11 cellular contexts compared by ENCODE assay signal in genomic region chr3:124846189-124846588, GRCh38. TPM values are rescaled to one million over a fixed set of nuclear protein-coding genes. Genes with fewer than 3 reads are reported as not detected.
DNase-seq lines count a peak whose midpoint lies in the region; ATAC-seq and TF ChIP-seq lines count a peak whose summit lies in the region.
"Had no signal": no experiment of that assay in that cellular context is flagged by ENCODE, and none has a peak within 500 bp of the region (broad histone marks: within the 10 kb centered on the region; RNA-seq: fewer than 3 reads in every experiment).

No MANE protein-coding gene starts in this region.

- DNase-seq in HCT116 (ENCODE audit: low read depth, low spot score) (no peak), mammary epithelial cell (peak; percentile 53), right atrium auricular region (ENCODE audit: low spot score) (peak; percentile 80), stromal cell of bone marrow (ENCODE audit: low read depth) (peak; percentile 81), anterior cingulate cortex (lab: John Stamatoyannopoulos, UW) (no peak), NCI-H2081 (lab: John Stamatoyannopoulos, UW) (no peak)
- DNase-seq in stimulated activated CD4-positive, alpha-beta T cell treated with anti-CD3 and anti-CD28 coated beads, Interleukin-12 subunit alpha, Interleukin-12 subunit beta, amount 100 ng/mL, for 4 hours, result no peak
- no peak for DNase-seq in activated CD4-positive, alpha-beta T cell treated with anti-CD3 and anti-CD28 coated beads for 36 hours
- DNase-seq: activated CD4-positive, alpha-beta memory T cell treated with anti-CD3 and anti-CD28 coated beads for 36 hours; NCI-H2081 treated with DMSO at 0.1 percent for 48 hours had no signal

- H3K4me1 ChIP-seq in HCT116 (ENCODE audit: control insufficient read depth in 1 of 2, insufficient read depth in 2 of 2, low read length in 2 of 2) (peaks cover 8 to 14% of the 10 kb centered on the region in 2 experiments; a peak in 3 of 4 replicates), mammary epithelial cell (ENCODE audit: insufficient read depth, low read length) (peaks cover 42% of the 10 kb centered on the region), right atrium auricular region (peaks cover 0 to 41% of the 10 kb centered on the region in 2 donors)

- CTCF ChIA-PET in HCT116 (lab: Charles Lee), result interaction anchor here (1.7 kb wide), 1 partner anchor 16 kb away, joined by 3 read pairs; no protein-coding TSS in a partner anchor
- CTCF ChIA-PET in mammary epithelial cell (lab: Charles Lee; ENCODE audit: low non-redundant PET), result no interaction called here
- CTCF ChIA-PET in activated CD4-positive, alpha-beta T cell treated with anti-CD3 and anti-CD28 coated beads for 36 hours (lab: Charles Lee), result interaction anchor here (0.7 to 0.8 kb wide), 2 partner anchors 14 to 149 kb away, joined by 3 to 5 read pairs; no protein-coding TSS in a partner anchor

- peaks cover 0 to 16% of the 10 kb centered on the region in 2 experiments; a peak in 2 of 4 replicates for H3K36me3 ChIP-seq in HCT116 (ENCODE audit: control insufficient read depth in 1 of 2, insufficient read depth in 2 of 2, low read length in 2 of 2)
- peaks cover 16% of the 10 kb centered on the region for H3K36me3 ChIP-seq in mammary epithelial cell (ENCODE audit: insufficient read depth, low read length)
- H3K36me3 ChIP-seq in right atrium auricular region, result peaks cover 35% of the 10 kb centered on the region
- H3K36me3 ChIP-seq: neutrophil had no signal

- dilution Hi-C loops in mammary epithelial cell (cut with HindIII; ENCODE audit: low sequenced_read_pairs), result no loop called here

- no peaks in the 10 kb centered on the region for H3K9me2 ChIP-seq in HCT116 (ENCODE audit: insufficient read depth)

- RAD21 ChIA-PET in HCT116 (lab: Charles Lee; ENCODE audit: low non-redundant PET in 1 of 2, low total read pairs in 2 of 2, uncharacterized antibody in 2 of 2, unreplicated experiment in 2 of 2), result no interaction called here

- no peak overlapping the region for H3K4me3 Mint-ChIP-seq in activated CD4-positive, alpha-beta T cell treated with anti-CD3 and anti-CD28 coated beads for 36 hours
- H3K4me3 Mint-ChIP-seq: activated CD4-positive, alpha-beta memory T cell treated with anti-CD3 and anti-CD28 coated beads for 36 hours had no signal

- H3K79me2 ChIP-seq in HCT116 (ENCODE audit: insufficient read depth, low read length) (no peaks in the 10 kb centered on the region), mammary epithelial cell (ENCODE audit: insufficient read depth, low read length) (peaks cover 44% of the 10 kb centered on the region)

- no peak overlapping the region for H2AFZ ChIP-seq in HCT116 (ENCODE audit: low read depth, low read length, poor library complexity, severe bottlenecking)
- no peak overlapping the region for H2AFZ ChIP-seq in mammary epithelial cell (ENCODE audit: low read depth, low read length)

- H3K9me3 ChIP-seq in HCT116 (ENCODE audit: control insufficient read depth in 1 of 2, insufficient read depth in 1 of 2, low read depth in 1 of 2, low read length in 2 of 2) (no peaks in the 10 kb centered on the region), mammary epithelial cell (replicated peaks; ENCODE audit: insufficient read depth, low read length) (no peaks in the 10 kb centered on the region), right atrium auricular region (no peaks in the 10 kb centered on the region)
- H3K9me3 ChIP-seq: neutrophil had no signal

- in situ Hi-C loops in mammary epithelial cell (cut with MboI; ENCODE audit: low sequenced_read_pairs in 2 of 2), result no loop called here

- peak overlapping the region; percentile 31; the same call in 1 of the 2 replicates for H3K4me2 ChIP-seq in HCT116 (ENCODE audit: low read length)
- H3K4me2 ChIP-seq in mammary epithelial cell (ENCODE audit: insufficient read depth, low read depth, low read length), result no peak overlapping the region

- peaks cover 3% of the 10 kb centered on the region for H3K27me3 Mint-ChIP-seq in activated CD4-positive, alpha-beta T cell treated with anti-CD3 and anti-CD28 coated beads for 36 hours
- H3K27me3 Mint-ChIP-seq: activated CD4-positive, alpha-beta memory T cell treated with anti-CD3 and anti-CD28 coated beads for 36 hours had no signal

- TF ChIP-seq RAD21 in HCT116 (IDR thresholded peaks at IDR 0.05; ENCODE audit: low read depth), result no peak

- WGBS in mammary epithelial cell (ENCODE audit: low coverage, missing lambda C conversion rate), result 80% methylated on average over 1 of the region's 2 CpGs

- TF ChIP-seq CTCF in HCT116 (IDR thresholded peaks at IDR 0.05 in 2 of 3, conservative IDR thresholded peaks at IDR 0.05 in 1 of 3; ENCODE audit: borderline replicate concordance in 1 of 3, insufficient read depth in 1 of 3, low read depth in 2 of 3, low read length in 2 of 3) (no peak), mammary epithelial cell (conservative IDR thresholded peaks at IDR 0.05 in 1 of 2, IDR thresholded peaks at IDR 0.05 in 1 of 2; ENCODE audit: extremely low read depth in 1 of 2, insufficient read depth in 1 of 2, low read depth in 1 of 2, low read length in 2 of 2) (no peak), right atrium auricular region (IDR thresholded peaks at IDR 0.05) (no peak)

- H3K27ac ChIP-seq in HCT116 (ENCODE audit: low read depth, low read length) (no peak overlapping the region), mammary epithelial cell (ENCODE audit: insufficient read depth, low read depth, low read length) (no peak overlapping the region), right atrium auricular region (peak overlapping the region; percentile 74 to 80)
- H3K27ac ChIP-seq: neutrophil had no signal

- POLR2A ChIA-PET in HCT116 (lab: Charles Lee), result no interaction called here
- POLR2A ChIA-PET in activated CD4-positive, alpha-beta T cell treated with anti-CD3 and anti-CD28 coated beads for 36 hours (lab: Charles Lee), result interaction anchor here (0.7 kb wide), 1 partner anchor 577 kb away, joined by 6 read pairs; no protein-coding TSS in a partner anchor

- H3K9ac ChIP-seq in HCT116 (ENCODE audit: low read length), result no peak overlapping the region
- no peak overlapping the region for H3K9ac ChIP-seq in mammary epithelial cell (ENCODE audit: insufficient read depth, low read length)

- no peaks in the 10 kb centered on the region for H3K9me3 Mint-ChIP-seq in activated CD4-positive, alpha-beta T cell treated with anti-CD3 and anti-CD28 coated beads for 36 hours (ENCODE audit: low read depth)
- H3K9me3 Mint-ChIP-seq: activated CD4-positive, alpha-beta memory T cell treated with anti-CD3 and anti-CD28 coated beads for 36 hours had no signal

- BruUV-seq in HCT116 (replicated peaks; lab: Mats Ljungman, UMichigan) (no TSS peak), mammary epithelial cell (replicated peaks; lab: Mats Ljungman, UMichigan) (no TSS peak)

- ATAC-seq in HCT116, result no peak
- no peak for ATAC-seq in activated CD4-positive, alpha-beta T cell treated with anti-CD3 and anti-CD28 coated beads for 36 hours

- TF ChIP-seq POLR2A in HCT116 (IDR thresholded peaks at IDR 0.05; ENCODE audit: borderline replicate concordance, extremely low read depth, insufficient read depth, insufficient read length), result no peak

- H4K20me1 ChIP-seq in HCT116 (ENCODE audit: insufficient read depth), result no peaks in the 10 kb centered on the region
- no peaks in the 10 kb centered on the region for H4K20me1 ChIP-seq in mammary epithelial cell (ENCODE audit: insufficient read depth, low read length)

- no peak overlapping the region for H3K27ac Mint-ChIP-seq in activated CD4-positive, alpha-beta T cell treated with anti-CD3 and anti-CD28 coated beads for 36 hours
- H3K27ac Mint-ChIP-seq: activated CD4-positive, alpha-beta memory T cell treated with anti-CD3 and anti-CD28 coated beads for 36 hours had no signal

- H3K36me3 Mint-ChIP-seq in activated CD4-positive, alpha-beta T cell treated with anti-CD3 and anti-CD28 coated beads for 36 hours (ENCODE audit: low read depth), result no peaks in the 10 kb centered on the region
- H3K36me3 Mint-ChIP-seq: activated CD4-positive, alpha-beta memory T cell treated with anti-CD3 and anti-CD28 coated beads for 36 hours had no signal

- no peak overlapping the region for H3K4me3 ChIP-seq in HCT116 (replicated peaks in 1 of 2; ENCODE audit: low read depth in 1 of 2, low read length in 2 of 2)
- no peak overlapping the region for H3K4me3 ChIP-seq in mammary epithelial cell (replicated peaks in 1 of 3; ENCODE audit: insufficient read depth in 1 of 3, low read depth in 2 of 3, low read length in 3 of 3)
- H3K4me3 ChIP-seq in right atrium auricular region, result no peak overlapping the region

- intact Hi-C loops in HCT116 (cut with micrococcal nuclease) (no loop called here), mammary epithelial cell (cut with micrococcal nuclease) (no loop called here)
- intact Hi-C loops in activated CD4-positive, alpha-beta T cell treated with anti-CD3 and anti-CD28 coated beads for 36 hours (cut with DNase I, micrococcal nuclease), result no loop called here

- no peaks in the 10 kb centered on the region for H3K27me3 ChIP-seq in HCT116 (ENCODE audit: insufficient read depth, low read length)
- H3K27me3 ChIP-seq in mammary epithelial cell (ENCODE audit: insufficient read depth, low read length), result no peaks in the 10 kb centered on the region
- H3K27me3 ChIP-seq in right atrium auricular region, result no peaks in the 10 kb centered on the region
- H3K27me3 ChIP-seq: neutrophil had no signal

- H3K4me1 Mint-ChIP-seq in activated CD4-positive, alpha-beta T cell treated with anti-CD3 and anti-CD28 coated beads for 36 hours, result no peaks in the 10 kb centered on the region

TF ChIP-seq in HCT116, 20 proteins besides CTCF, POLR2A, EP300 and RAD21:
- TF ChIP-seq YY1 (IDR thresholded peaks at IDR 0.05; ENCODE audit: extremely low read depth, insufficient replicate concordance, low read depth, low read length) (no peak), ELF1 (IDR thresholded peaks at IDR 0.05; ENCODE audit: borderline replicate concordance, low read depth) (no peak), SRF (IDR thresholded peaks at IDR 0.05; ENCODE audit: low read depth) (no peak), ZNF274 (IDR thresholded peaks at IDR 0.05; ENCODE audit: low read depth, low read length) (no peak), POLR2AphosphoS5 (IDR thresholded peaks at IDR 0.05; ENCODE audit: low read depth, low read length) (no peak)

RNA-seq across cellular contexts. Expression of gene ITGB5, which starts 41.0 kb away (rescaled TPM):
- total RNA-seq in HCT116 (2021; ENCODE audit: unreplicated experiment) (77.8 TPM), mammary epithelial cell (100 to 1,000 TPM; 110 to 172 TPM), right atrium auricular region (100 to 1,000 TPM in 1 of 2 donors, 10 to 100 TPM in 1; 84.0 to 182 TPM)
- 96.5 and 115 TPM in 2 replicates for polyA plus RNA-seq in HCT116 (2012)
- 206 TPM for polyA plus RNA-seq in mammary epithelial cell
- 641 TPM for polyA minus RNA-seq in mammary epithelial cell
- under 1 TPM; 0.57 to 0.72 TPM for total RNA-seq in activated CD4-positive, alpha-beta T cell treated with anti-CD3 and anti-CD28 coated beads for 36 hours

Comparison
In these comparisons a context has a peak if more than half of its experiments do, and no peak if none do; other contexts are left out.
1. DNase-seq: peak in mammary epithelial cell (single experiment), right atrium auricular region (single experiment) and stromal cell of bone marrow (single experiment); none in HCT116 (single experiment), stimulated activated CD4-positive, alpha-beta T cell treated with anti-CD3 and anti-CD28 coated beads, Interleukin-12 subunit alpha, Interleukin-12 subunit beta, amount 100 ng/mL, for 4 hours (single experiment), activated CD4-positive, alpha-beta T cell treated with anti-CD3 and anti-CD28 coated beads for 36 hours (single experiment), anterior cingulate cortex (0 of 58) and NCI-H2081 (0 of 2).
2. H3K27ac ChIP-seq: peak in right atrium auricular region (2 of 2); none in HCT116 (single experiment) and mammary epithelial cell (single experiment).
3. RNA of gene ITGB5, which starts 41.0 kb away (total RNA-seq): 84.0 to 182 TPM in right atrium auricular region, 110 to 172 TPM in mammary epithelial cell and 77.8 TPM in HCT116 (single experiment); 0.57 to 0.72 TPM in activated CD4-positive, alpha-beta T cell treated with anti-CD3 and anti-CD28 coated beads for 36 hours; every median in the first group is over 10 times any median in the second.